8 cellular contexts compared by ENCODE assay signal in genomic region chr2:97113882-97114255, GRCh38. TPM values are rescaled to one million over a fixed set of nuclear protein-coding genes. Genes with fewer than 3 reads are reported as not detected.
DNase-seq lines count a peak whose midpoint lies in the region; ATAC-seq and TF ChIP-seq lines count a peak whose summit lies in the region.
"Not testable (repeated sequence)": the region's sequence is repeated elsewhere in the genome, so short reads cannot be mapped to it uniquely, and the experiment has no call there.

No MANE protein-coding gene starts in this region.

- CTCF ChIA-PET in activated CD4-positive, alpha-beta T cell treated with anti-CD3 and anti-CD28 coated beads, Interleukin-2, amount 10 ng/mL, durations not matched to agents 7 days and 5 days (lab: Charles Lee); mammary epithelial cell (lab: Charles Lee; ENCODE audit: low non-redundant PET): not testable (repeated sequence)

- peak; percentile 36 for ATAC-seq in upper lobe of right lung

- peak; percentile 20 for DNase-seq in activated CD4-positive, alpha-beta T cell treated with anti-CD3 and anti-CD28 coated beads, Interleukin-2, amount 10 ng/mL, durations not matched to agents 7 days and 5 days
- DNase-seq in mammary epithelial cell, glutamatergic neuron, mesenchymal stem cell, upper lobe of right lung: not testable (repeated sequence)

- not testable (repeated sequence) for H3K9me3 ChIP-seq in mammary epithelial cell (replicated peaks; ENCODE audit: insufficient read depth, low read length); mesenchymal stem cell (ENCODE audit: control insufficient read depth, low read length); upper lobe of right lung

- peak overlapping the region; percentile 42 for H3K4me2 ChIP-seq in KMS-11
- peak overlapping the region; percentile 55 for H3K4me2 ChIP-seq in mammary epithelial cell (ENCODE audit: insufficient read depth, low read depth, low read length)
- H3K4me2 ChIP-seq in mesenchymal stem cell (ENCODE audit: low read length, poor library complexity, severe bottlenecking) = peak overlapping the region; percentile 68

- not testable (repeated sequence) for H3K36me3 Mint-ChIP-seq in activated CD4-positive, alpha-beta T cell treated with anti-CD3 and anti-CD28 coated beads, Interleukin-2, amount 10 ng/mL, durations not matched to agents 7 days and 5 days (ENCODE audit: low read depth); glutamatergic neuron (ENCODE audit: unreplicated experiment)

- peak overlapping the region; percentile 97 for H3K27ac Mint-ChIP-seq in activated CD4-positive, alpha-beta T cell treated with anti-CD3 and anti-CD28 coated beads, Interleukin-2, amount 10 ng/mL, durations not matched to agents 7 days and 5 days
- H3K27ac Mint-ChIP-seq in glutamatergic neuron (ENCODE audit: unreplicated experiment) = peak overlapping the region; percentile 91

- peak overlapping the region; percentile 54; the same call in 1 of the 2 replicates for H2AFZ ChIP-seq in KMS-11 (ENCODE audit: low read depth)
- peak overlapping the region; percentile 94 for H2AFZ ChIP-seq in mammary epithelial cell (ENCODE audit: low read depth, low read length)
- H2AFZ ChIP-seq in mesenchymal stem cell (ENCODE audit: low read depth, low read length) = peak overlapping the region; percentile 27

- not testable (repeated sequence) for H3K27me3 ChIP-seq in KMS-11 (ENCODE audit: insufficient read depth, low read depth); mammary epithelial cell (ENCODE audit: insufficient read depth, low read length); mesenchymal stem cell (ENCODE audit: control insufficient read depth in 1 of 2, insufficient read depth in 1 of 2, low read length in 2 of 2); rectal smooth muscle tissue (ENCODE audit: control insufficient read depth, insufficient read depth, low read length); upper lobe of right lung

- H2AK5ac ChIP-seq in mesenchymal stem cell (ENCODE audit: low read length, severe bottlenecking) = not testable (repeated sequence)

- not testable (repeated sequence) for H4K20me1 ChIP-seq in KMS-11 (ENCODE audit: insufficient read depth); mammary epithelial cell (ENCODE audit: insufficient read depth, low read length)

- H3K9ac ChIP-seq in KMS-11 = peak overlapping the region; percentile 65; the same call in 1 of the 2 replicates
- H3K9ac ChIP-seq in mammary epithelial cell (ENCODE audit: insufficient read depth, low read length) = peak overlapping the region; percentile 68
- peak overlapping the region; percentile 90 for H3K9ac ChIP-seq in mesenchymal stem cell (ENCODE audit: low read length)
- not testable (repeated sequence) for H3K9ac ChIP-seq in rectal smooth muscle tissue (ENCODE audit: low read length)

- not testable (repeated sequence) for H2BK12ac ChIP-seq in mesenchymal stem cell (ENCODE audit: low read length in 2 of 2)

- dilution Hi-C loops in mammary epithelial cell (cut with HindIII; ENCODE audit: low sequenced_read_pairs) = not testable (repeated sequence)

- not testable (repeated sequence) for TF ChIP-seq CTCF in KMS-11 (conservative IDR thresholded peaks at IDR 0.05; ENCODE audit: low read depth, low read length); mammary epithelial cell (conservative IDR thresholded peaks at IDR 0.05 in 1 of 2, IDR thresholded peaks at IDR 0.05 in 1 of 2; ENCODE audit: extremely low read depth in 1 of 2, insufficient read depth in 1 of 2, low read depth in 1 of 2, low read length in 2 of 2); glutamatergic neuron (IDR thresholded peaks at IDR 0.05; ENCODE audit: partially characterized antibody, unreplicated experiment); upper lobe of right lung (IDR thresholded peaks at IDR 0.05)

- H3K18ac ChIP-seq in mesenchymal stem cell (ENCODE audit: low read depth in 1 of 2, low read length in 2 of 2) = not testable (repeated sequence)

- not testable (repeated sequence) for H4K91ac ChIP-seq in mesenchymal stem cell (ENCODE audit: low read length)

- peaks cover 12% of the 10 kb centered on the region for H3K4me1 Mint-ChIP-seq in activated CD4-positive, alpha-beta T cell treated with anti-CD3 and anti-CD28 coated beads, Interleukin-2, amount 10 ng/mL, durations not matched to agents 7 days and 5 days
- not testable (repeated sequence) for H3K4me1 Mint-ChIP-seq in glutamatergic neuron (ENCODE audit: low read depth, unreplicated experiment)

- H3K27me3 Mint-ChIP-seq in activated CD4-positive, alpha-beta T cell treated with anti-CD3 and anti-CD28 coated beads, Interleukin-2, amount 10 ng/mL, durations not matched to agents 7 days and 5 days = peaks cover 18% of the 10 kb centered on the region
- not testable (repeated sequence) for H3K27me3 Mint-ChIP-seq in glutamatergic neuron (ENCODE audit: unreplicated experiment)

- H3K4me3 ChIP-seq in GM08714 (ENCODE audit: low read length) (peak overlapping the region; percentile 72), mammary epithelial cell (replicated peaks in 1 of 3; ENCODE audit: insufficient read depth in 1 of 3, low read depth in 2 of 3, low read length in 3 of 3) (peak overlapping the region; percentile 59 to 65 (median 64)), mesenchymal stem cell (ENCODE audit: insufficient read depth in 1 of 2, low read depth in 1 of 2, low read length in 2 of 2) (peak overlapping the region; percentile 67 to 82), rectal smooth muscle tissue (ENCODE audit: low read length) (peak overlapping the region; percentile 82), upper lobe of right lung (peak overlapping the region; percentile 81)
- H3K4me3 ChIP-seq in KMS-11 (IDR thresholded peaks at IDR 0.05; ENCODE audit: insufficient read depth, low read depth, low read length) = not testable (repeated sequence)

- in situ Hi-C loops in mammary epithelial cell (cut with MboI; ENCODE audit: low sequenced_read_pairs in 2 of 2) = loop anchor here in 1 of 2 donors (25.0 kb wide), 1 partner anchor 127 kb away; the partner anchor contains the start of gene FAM178B

- not testable (repeated sequence) for H2BK5ac ChIP-seq in mesenchymal stem cell (ENCODE audit: low read depth, low read length, poor library complexity, severe bottlenecking)

- not testable (repeated sequence) for H4K8ac ChIP-seq in mesenchymal stem cell (ENCODE audit: low read length)

- not testable (repeated sequence) for H3K23ac ChIP-seq in mesenchymal stem cell (ENCODE audit: low read length in 2 of 2)

- H3K9me3 Mint-ChIP-seq in activated CD4-positive, alpha-beta T cell treated with anti-CD3 and anti-CD28 coated beads, Interleukin-2, amount 10 ng/mL, durations not matched to agents 7 days and 5 days; glutamatergic neuron (ENCODE audit: unreplicated experiment): not testable (repeated sequence)

- not testable (repeated sequence) for BruUV-seq in mammary epithelial cell (replicated peaks; lab: Mats Ljungman, UMichigan)

- H3K4me1 ChIP-seq in KMS-11 (ENCODE audit: low read depth, poor library complexity, severe bottlenecking); mammary epithelial cell (ENCODE audit: insufficient read depth, low read length); mesenchymal stem cell (ENCODE audit: control insufficient read depth, insufficient read depth, low read depth, low read length); rectal smooth muscle tissue (ENCODE audit: control insufficient read depth, insufficient read depth, low read length); upper lobe of right lung: not testable (repeated sequence)

- not testable (repeated sequence) for H3K79me1 ChIP-seq in mesenchymal stem cell (replicated peaks; ENCODE audit: low read length, poor library complexity, severe bottlenecking)

- 0% methylated on average over 4 of the region's 18 CpGs for WGBS in mammary epithelial cell (ENCODE audit: low coverage, missing lambda C conversion rate)
- WGBS in mesenchymal stem cell = 3% methylated on average over 5 of the region's 18 CpGs

- H3K14ac ChIP-seq in mesenchymal stem cell (ENCODE audit: low read length in 2 of 2) = not testable (repeated sequence)

- H3K36me3 ChIP-seq in KMS-11 (ENCODE audit: insufficient read depth); mammary epithelial cell (ENCODE audit: insufficient read depth, low read length); mesenchymal stem cell (ENCODE audit: control insufficient read depth in 1 of 2, insufficient read depth in 2 of 2, low read depth in 1 of 2, low read length in 2 of 2); rectal smooth muscle tissue (ENCODE audit: control insufficient read depth, insufficient read depth, low read length); upper lobe of right lung: not testable (repeated sequence)

- not testable (repeated sequence) for H2BK120ac ChIP-seq in mesenchymal stem cell (ENCODE audit: low read depth, low read length)

- POLR2A ChIA-PET in activated CD4-positive, alpha-beta T cell treated with anti-CD3 and anti-CD28 coated beads, Interleukin-2, amount 10 ng/mL, durations not matched to agents 7 days and 5 days (lab: Charles Lee) = not testable (repeated sequence)

- intact Hi-C loops in mammary epithelial cell (cut with micrococcal nuclease) = loop anchor here (2.0 kb wide), 1 partner anchor 153 kb away; no protein-coding TSS in a partner anchor
- intact Hi-C loops in upper lobe of right lung (cut with DNase I) = not testable (repeated sequence)

- peak overlapping the region; percentile 94 for H3K4me3 Mint-ChIP-seq in activated CD4-positive, alpha-beta T cell treated with anti-CD3 and anti-CD28 coated beads, Interleukin-2, amount 10 ng/mL, durations not matched to agents 7 days and 5 days
- H3K4me3 Mint-ChIP-seq in glutamatergic neuron (ENCODE audit: unreplicated experiment) = peak overlapping the region; percentile 98

- H3K4ac ChIP-seq in mesenchymal stem cell (ENCODE audit: low read depth in 1 of 2, low read length in 2 of 2) = not testable (repeated sequence)

- H2BK15ac ChIP-seq in mesenchymal stem cell (ENCODE audit: low read depth, poor library complexity, severe bottlenecking) = not testable (repeated sequence)

- H3K27ac ChIP-seq in KMS-11 (peak overlapping the region; percentile 96), mammary epithelial cell (ENCODE audit: insufficient read depth, low read depth, low read length) (peak overlapping the region; percentile 68), mesenchymal stem cell (ENCODE audit: low read length, poor library complexity, severe bottlenecking) (peak overlapping the region; percentile 71), rectal smooth muscle tissue (ENCODE audit: low read depth, low read length) (peak overlapping the region; percentile 89), upper lobe of right lung (peak overlapping the region; percentile 95)

- H3K79me2 ChIP-seq in KMS-11 (ENCODE audit: insufficient read depth, low read depth); mammary epithelial cell (ENCODE audit: insufficient read depth, low read length): not testable (repeated sequence)

RNA-seq across cellular contexts. Expression of gene ANKRD36, which starts 0.9 kb away (rescaled TPM):
- total RNA-seq in activated CD4-positive, alpha-beta T cell treated with anti-CD3 and anti-CD28 coated beads, Interleukin-2, amount 10 ng/mL, durations not matched to agents 7 days and 5 days = 10 to 100 TPM; 54.7 to 59.5 TPM
- total RNA-seq in mammary epithelial cell (10 to 100 TPM; 24.1 to 26.0 TPM), glutamatergic neuron (ENCODE audit: unreplicated experiment) (51.1 TPM), upper lobe of right lung (21.0 TPM)
- 2.4 TPM for polyA plus RNA-seq in mammary epithelial cell
- polyA minus RNA-seq in mammary epithelial cell = 25.2 TPM
- 3.6 TPM for polyA plus RNA-seq in mesenchymal stem cell (2013, experiment 1 of 2)
- 3.3 TPM for polyA plus RNA-seq in mesenchymal stem cell (2013, experiment 2 of 2)

RNA-seq across cellular contexts. Expression of gene FAHD2B, which starts 19.2 kb away (rescaled TPM):
- 10 to 100 TPM; 22.1 to 23.0 TPM for total RNA-seq in activated CD4-positive, alpha-beta T cell treated with anti-CD3 and anti-CD28 coated beads, Interleukin-2, amount 10 ng/mL, durations not matched to agents 7 days and 5 days
- total RNA-seq in mammary epithelial cell = 10 to 100 TPM; 11.2 to 14.2 TPM
- polyA plus RNA-seq in mammary epithelial cell = 9.0 TPM
- not detected for polyA minus RNA-seq in mammary epithelial cell
- 21.2 TPM for total RNA-seq in glutamatergic neuron (ENCODE audit: unreplicated experiment)
- 3.7 TPM for polyA plus RNA-seq in mesenchymal stem cell (2013, experiment 1 of 2)
- 3.2 TPM for polyA plus RNA-seq in mesenchymal stem cell (2013, experiment 2 of 2)
- 12.2 TPM for total RNA-seq in upper lobe of right lung

Comparison
In these comparisons a context has a peak if more than half of its experiments do, and no peak if none do; other contexts are left out.
1. H2AFZ ChIP-seq: peak in every context shown above with its lines; median percentile 94 in mammary epithelial cell; 54 in KMS-11; 27 in mesenchymal stem cell.